In genomic region chr4:14816592-14817273, GRCh38 we compare ENCODE assay signal across 16 cellular contexts.
"Had no signal": no experiment of that assay in that cellular context is flagged by ENCODE, and none has a peak within 500 bp of the region (broad histone marks: within the 10 kb centered on the region; RNA-seq: fewer than 3 reads in every experiment).

No MANE protein-coding gene starts in this region.

- H3K4me1 ChIP-seq: colonic mucosa, foreskin keratinocyte, psoas muscle, spleen had no signal

- H3K9me3 ChIP-seq: colonic mucosa, mucosa of descending colon, neutrophil, psoas muscle, spleen, transverse colon had no signal

- H3K27ac ChIP-seq: colonic mucosa, foreskin keratinocyte, neutrophil, psoas muscle, spleen, transverse colon had no signal

- ATAC-seq: foreskin keratinocyte; mucosa of descending colon; naive thymus-derived CD8-positive, alpha-beta T cell; psoas muscle; sciatic nerve; stimulated activated memory B cell treated with anti-CD40 and anti-IgM and Interleukin-4, amounts not matched to agents 10 μg/mL and 1 μg/mL and 100 μg/mL, for 72 hours had no signal

- H3K4me3 ChIP-seq: colonic mucosa, mucosa of descending colon, psoas muscle, spleen, transverse colon had no signal

- H3K27me3 ChIP-seq: colonic mucosa, foreskin keratinocyte, neutrophil, spleen, transverse colon had no signal

- DNase-seq: colonic mucosa; dermis blood vessel endothelial cell; foreskin keratinocyte; immature natural killer cell; mucosa of descending colon; naive thymus-derived CD8-positive, alpha-beta T cell; psoas muscle; retina; spleen; stimulated activated CD4-positive, alpha-beta T cell treated with anti-CD3 and anti-CD28 coated beads, Interleukin-15, amount 100 ng/mL, for 24 hours; stimulated activated CD4-positive, alpha-beta T cell treated with anti-CD3 and anti-CD28 coated beads, Interleukin-1b, Interleukin-23, amount 100 ng/mL, for 48 hours; stimulated activated CD4-positive, alpha-beta T cell treated with anti-CD3 and anti-CD28 coated beads, Interleukin-4, amount 100 ng/mL, for 24 hours; transverse colon had no signal

- H3K36me3 ChIP-seq: colonic mucosa, neutrophil, spleen, transverse colon had no signal
